In genomic region chr10:119826777-119827176, GRCh38 we compare ENCODE assay signal across 1 cellular context.
TF ChIP-seq lines count a peak whose summit lies in the region.

No MANE protein-coding gene starts in this region.

TF ChIP-seq in GM23338, 12 proteins besides CTCF, POLR2A, EP300 and RAD21 (continued from another document):
- TF ChIP-seq ZNF462 (CRISPR knock-in tag; IDR thresholded peaks at IDR 0.05) (no peak), EZH2 (IDR thresholded peaks at IDR 0.05; ENCODE audit: low read depth, unreplicated experiment) (no peak), EZH2phosphoT487 (IDR thresholded peaks at IDR 0.05; ENCODE audit: unreplicated experiment) (no peak), NANOG (IDR thresholded peaks at IDR 0.05; ENCODE audit: borderline replicate concordance) (no peak)
